In genomic region chr2:60818272-60818671, GRCh38 we compare ENCODE assay signal across 9 cellular contexts.
DNase-seq lines count a peak whose midpoint lies in the region; ATAC-seq and TF ChIP-seq lines count a peak whose summit lies in the region.
"Had no signal": no experiment of that assay in that cellular context is flagged by ENCODE, and none has a peak within 500 bp of the region (broad histone marks: within the 10 kb centered on the region; RNA-seq: fewer than 3 reads in every experiment).

No MANE protein-coding gene starts in this region.

- TF ChIP-seq CTCF in GM12874 (IDR thresholded peaks at IDR 0.05; ENCODE audit: insufficient read depth, low read depth, low read length) = peak; percentile 28; the same call in 1 of the 2 replicates
- peak; percentile 11; the same call in 1 of the 2 replicates for TF ChIP-seq CTCF in WI38 (IDR thresholded peaks at IDR 0.05; ENCODE audit: low read depth, low read length)
- TF ChIP-seq CTCF in glutamatergic neuron (IDR thresholded peaks at IDR 0.05; ENCODE audit: partially characterized antibody, unreplicated experiment) = no peak

- H3K27me3 Mint-ChIP-seq in glutamatergic neuron (ENCODE audit: unreplicated experiment) = no peaks in the 10 kb centered on the region

- H3K36me3 Mint-ChIP-seq in glutamatergic neuron (ENCODE audit: unreplicated experiment) = peaks cover 5% of the 10 kb centered on the region

- ATAC-seq in HG03457 (IDR thresholded peaks at IDR 0.05; ENCODE audit: unreplicated experiment) = no peak

- no peak overlapping the region for H3K4me3 Mint-ChIP-seq in glutamatergic neuron (ENCODE audit: unreplicated experiment)

- H3K4me3 ChIP-seq in WI38 (ENCODE audit: low read depth, low read length) = no peak overlapping the region

- no peaks in the 10 kb centered on the region for H3K4me1 Mint-ChIP-seq in glutamatergic neuron (ENCODE audit: low read depth, unreplicated experiment)

- H3K9me3 Mint-ChIP-seq in glutamatergic neuron (ENCODE audit: unreplicated experiment) = no peaks in the 10 kb centered on the region

- no peak overlapping the region for H3K27ac Mint-ChIP-seq in glutamatergic neuron (ENCODE audit: unreplicated experiment)

- peak; percentile 56 for DNase-seq in dermis blood vessel endothelial cell
- peak; percentile 33 for DNase-seq in stimulated activated CD4-positive, alpha-beta T cell treated with anti-CD3 and anti-CD28 coated beads, Interleukin-4, amount 100 ng/mL, for 1 hour
- DNase-seq in NCI-H1436 treated with DMSO at 0.1 percent for 48 hours (lab: John Stamatoyannopoulos, UW) = no peak
- DNase-seq in glutamatergic neuron = no peak
- DNase-seq in NCI-H748 (lab: John Stamatoyannopoulos, UW; ENCODE audit: unreplicated experiment) = no peak
- DNase-seq: T1000 had no signal

Comparison
In these comparisons a context has a peak if more than half of its experiments do, and no peak if none do; other contexts are left out.
1. DNase-seq: peak in dermis blood vessel endothelial cell (single experiment) and stimulated activated CD4-positive, alpha-beta T cell treated with anti-CD3 and anti-CD28 coated beads, Interleukin-4, amount 100 ng/mL, for 1 hour (single experiment); none in NCI-H1436 treated with DMSO at 0.1 percent for 48 hours (single experiment), glutamatergic neuron (single experiment) and NCI-H748 (single experiment).